Comparison of ENCODE assay signal across 16 cellular contexts in the genomic region with DNA sequence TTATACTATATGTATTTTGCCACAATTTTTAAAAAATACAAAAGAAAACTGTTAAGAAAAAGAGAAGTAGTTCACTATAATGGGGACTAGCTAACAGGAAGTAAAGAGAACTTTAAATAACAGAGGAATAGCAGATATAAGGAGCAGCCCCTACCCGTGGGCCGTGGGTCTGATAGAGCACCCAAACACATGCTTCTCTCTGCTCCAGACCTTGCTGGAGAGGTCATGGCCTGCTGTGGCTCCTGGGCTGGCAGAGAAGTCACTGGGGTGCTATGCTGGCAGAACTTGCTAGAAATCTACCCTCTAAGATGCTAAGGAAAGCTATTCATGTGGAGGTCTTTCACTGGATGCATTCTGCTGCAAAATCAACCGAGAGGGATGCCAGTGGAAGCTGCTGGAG. TPM values are rescaled to one million over a fixed set of nuclear protein-coding genes. Genes with fewer than 3 reads are reported as not detected.
DNase-seq lines count a peak whose midpoint lies in the region; ATAC-seq and TF ChIP-seq lines count a peak whose summit lies in the region.
"Had no signal": no experiment of that assay in that cellular context is flagged by ENCODE, and none has a peak within 500 bp of the region (broad histone marks: within the 10 kb centered on the region; RNA-seq: fewer than 3 reads in every experiment).

No MANE protein-coding gene starts in this region.

- no peak for TF ChIP-seq EP300 in transverse colon (IDR thresholded peaks at IDR 0.05; ENCODE audit: low read depth)

- no peak overlapping the region for H2AFZ ChIP-seq in MM.1S (ENCODE audit: low read length)

- no peak for TF ChIP-seq POLR2A in spleen (IDR thresholded peaks at IDR 0.05)
- TF ChIP-seq POLR2A in transverse colon (IDR thresholded peaks at IDR 0.05), result no peak

- no peak for DNase-seq in activated CD8-positive, alpha-beta memory T cell treated with anti-CD3 and anti-CD28 coated beads, Interleukin-2, amount 10 ng/mL, durations not matched to agents 7 days and 5 days
- no peak for DNase-seq in activated CD8-positive, alpha-beta memory T cell treated with anti-CD3 and anti-CD28 coated beads, Interleukin-2, amount 50 U/mL, for 4 hours
- DNase-seq in MM.1S (no peak), spleen (no peak), immature natural killer cell (no peak), KBM-7 (no peak), transverse colon (no peak)
- DNase-seq: colonic mucosa, glutamatergic neuron, NCI-H2029, NCI-H526, nucleus accumbens, right lobe of liver, T1000, upper lobe of left lung had no signal

- H3K36me3 ChIP-seq in MM.1S (replicated peaks; ENCODE audit: insufficient read depth, low read length) (peaks cover 4% of the 10 kb centered on the region; the same call in 1 of the 2 replicates), spleen (no peaks in the 10 kb centered on the region), transverse colon (no peaks in the 10 kb centered on the region)
- H3K36me3 ChIP-seq: colonic mucosa, right lobe of liver, upper lobe of left lung had no signal

- H3K27ac ChIP-seq in MM.1S (ENCODE audit: low read length) (no peak overlapping the region), spleen (peak overlapping the region in 5 of 8 donors; percentile 40 to 91 (median 71)), transverse colon (no peak overlapping the region)
- H3K27ac ChIP-seq: colonic mucosa, right lobe of liver, upper lobe of left lung had no signal

- H3K79me2 ChIP-seq in MM.1S (ENCODE audit: low read length), result peaks cover 100% of the 10 kb centered on the region

- in situ Hi-C loops in KBM-7 (cut with MboI; ENCODE audit: low pct_unique_long_range_greater_than_20kb, low sequenced_read_pairs) (no loop called here), transverse colon (cut with MboI; ENCODE audit: low pct_ligation_motif_present in 1 of 4, low pct_unique_long_range_greater_than_20kb in 1 of 4, low sequenced_read_pairs in 3 of 4) (no loop called here)

- no peak overlapping the region for H3K4me3 Mint-ChIP-seq in activated CD8-positive, alpha-beta memory T cell treated with anti-CD3 and anti-CD28 coated beads, Interleukin-2, amount 10 ng/mL, durations not matched to agents 7 days and 5 days
- H3K4me3 Mint-ChIP-seq in activated T-helper 17 cell treated with anti-CD3 and anti-CD28 coated beads, Interleukin-2, amount 50 U/mL, for 72 hours, result peak overlapping the region; percentile 51
- H3K4me3 Mint-ChIP-seq in immature natural killer cell, result peak overlapping the region in 2 of 5 donors; percentile 5 to 41

- H4K20me1 ChIP-seq in MM.1S (ENCODE audit: insufficient read depth, low read length), result peaks cover 18% of the 10 kb centered on the region; the same call in 1 of the 2 replicates

- CTCF ChIA-PET in activated CD8-positive, alpha-beta memory T cell treated with anti-CD3 and anti-CD28 coated beads, Interleukin-2, amount 10 ng/mL, durations not matched to agents 7 days and 5 days (lab: Charles Lee), result interaction anchor here (0.9 to 14.1 kb wide), 6 partner anchors 14 to 357 kb away, joined by 3 to 160 read pairs (median 4); partner anchors contain the start of genes DTWD2 and TNFAIP8

- peaks cover 88% of the 10 kb centered on the region for H3K4me1 Mint-ChIP-seq in activated CD8-positive, alpha-beta memory T cell treated with anti-CD3 and anti-CD28 coated beads, Interleukin-2, amount 10 ng/mL, durations not matched to agents 7 days and 5 days
- H3K4me1 Mint-ChIP-seq in activated T-helper 17 cell treated with anti-CD3 and anti-CD28 coated beads, Interleukin-2, amount 50 U/mL, for 72 hours, result peaks cover 86% of the 10 kb centered on the region
- H3K4me1 Mint-ChIP-seq in immature natural killer cell, result peaks cover 89 to 100% of the 10 kb centered on the region in 2 donors

- peaks cover 25% of the 10 kb centered on the region for H3F3A ChIP-seq in MM.1S (ENCODE audit: insufficient read depth, low read length)

- WGBS in spleen, 5 donors, result 43 to 49% (median 46%) methylated on average over 3 of the region's 3 CpGs
- WGBS in transverse colon (ENCODE audit: low coverage in 1 of 2), 2 donors, result 30 to 76% methylated on average over 2 to 3 of the region's 3 CpGs

- H3K9me2 ChIP-seq in MM.1S (replicated peaks; ENCODE audit: insufficient read depth, low read length), result no peaks in the 10 kb centered on the region

- H3K27ac Mint-ChIP-seq in activated CD8-positive, alpha-beta memory T cell treated with anti-CD3 and anti-CD28 coated beads, Interleukin-2, amount 10 ng/mL, durations not matched to agents 7 days and 5 days, result peak overlapping the region; percentile 62
- H3K27ac Mint-ChIP-seq in activated T-helper 17 cell treated with anti-CD3 and anti-CD28 coated beads, Interleukin-2, amount 50 U/mL, for 72 hours, result peak overlapping the region; percentile 76
- H3K27ac Mint-ChIP-seq in immature natural killer cell, result peak overlapping the region in 3 of 6 donors; percentile 19 to 43 (median 34)

- H3K36me3 Mint-ChIP-seq in activated CD8-positive, alpha-beta memory T cell treated with anti-CD3 and anti-CD28 coated beads, Interleukin-2, amount 10 ng/mL, durations not matched to agents 7 days and 5 days, result peaks cover 45% of the 10 kb centered on the region
- H3K36me3 Mint-ChIP-seq in activated T-helper 17 cell treated with anti-CD3 and anti-CD28 coated beads, Interleukin-2, amount 50 U/mL, for 72 hours (ENCODE audit: low read depth), result peaks cover 88% of the 10 kb centered on the region
- peaks cover 0 to 4% (median 0%) of the 10 kb centered on the region in 3 donors for H3K36me3 Mint-ChIP-seq in immature natural killer cell

- ATAC-seq in activated CD8-positive, alpha-beta memory T cell treated with anti-CD3 and anti-CD28 coated beads, Interleukin-2, amount 10 ng/mL, durations not matched to agents 7 days and 5 days, result no peak
- no peak for ATAC-seq in activated T-helper 17 cell treated with anti-CD3 and anti-CD28 coated beads, Interleukin-2, amount 50 U/mL, for 72 hours (replicated peaks)
- ATAC-seq: right lobe of liver had no signal

- no peak for TF ChIP-seq CTCF in MM.1S (IDR thresholded peaks at IDR 0.05; ENCODE audit: low read length)
- TF ChIP-seq CTCF in spleen (IDR thresholded peaks at IDR 0.05 in 8 of 11, conservative IDR thresholded peaks at IDR 0.05 in 3 of 11), result no peak
- TF ChIP-seq CTCF in transverse colon (IDR thresholded peaks at IDR 0.05), result no peak

- H3K4me1 ChIP-seq in MM.1S (ENCODE audit: low read length) (peaks cover 72% of the 10 kb centered on the region), spleen (peaks cover 44 to 98% (median 85%) of the 10 kb centered on the region in 6 donors), transverse colon (peaks cover 6 to 39% (median 11%) of the 10 kb centered on the region in 4 donors)
- H3K4me1 ChIP-seq: right lobe of liver had no signal

- H3K9me3 ChIP-seq in MM.1S (replicated peaks; ENCODE audit: insufficient read depth, low read length), result no peaks in the 10 kb centered on the region
- no peaks in the 10 kb centered on the region for H3K9me3 ChIP-seq in spleen
- H3K9me3 ChIP-seq in transverse colon, result no peaks in the 10 kb centered on the region
- H3K9me3 ChIP-seq: colonic mucosa, right lobe of liver, upper lobe of left lung had no signal

- H3K9ac ChIP-seq in MM.1S (ENCODE audit: low read length), result no peak overlapping the region

- peak overlapping the region; percentile 52; the same call in 1 of the 2 replicates for H3K4me2 ChIP-seq in MM.1S (ENCODE audit: low read depth, low read length)

- H3K27me3 Mint-ChIP-seq in activated CD8-positive, alpha-beta memory T cell treated with anti-CD3 and anti-CD28 coated beads, Interleukin-2, amount 10 ng/mL, durations not matched to agents 7 days and 5 days, result no peaks in the 10 kb centered on the region
- H3K27me3 Mint-ChIP-seq in activated T-helper 17 cell treated with anti-CD3 and anti-CD28 coated beads, Interleukin-2, amount 50 U/mL, for 72 hours, result no peaks in the 10 kb centered on the region
- H3K27me3 Mint-ChIP-seq in immature natural killer cell (ENCODE audit: low read depth in 3 of 3), result peaks cover 0 to 3% (median 2%) of the 10 kb centered on the region in 3 donors

- H3K9me3 Mint-ChIP-seq in activated CD8-positive, alpha-beta memory T cell treated with anti-CD3 and anti-CD28 coated beads, Interleukin-2, amount 10 ng/mL, durations not matched to agents 7 days and 5 days (ENCODE audit: low read depth), result no peaks in the 10 kb centered on the region
- H3K9me3 Mint-ChIP-seq in activated T-helper 17 cell treated with anti-CD3 and anti-CD28 coated beads, Interleukin-2, amount 50 U/mL, for 72 hours, result no peaks in the 10 kb centered on the region
- H3K9me3 Mint-ChIP-seq in immature natural killer cell, result no peaks in the 10 kb centered on the region

- no peak overlapping the region for H3K4me3 ChIP-seq in MM.1S (ENCODE audit: low read length)
- peak overlapping the region in 1 of 8 donors; percentile 36 for H3K4me3 ChIP-seq in spleen
- no peak overlapping the region for H3K4me3 ChIP-seq in transverse colon
- H3K4me3 ChIP-seq: colonic mucosa, right lobe of liver, upper lobe of left lung had no signal

- intact Hi-C loops in spleen (cut with DNase I; ENCODE audit: low total_unique reads), result no loop called here
- intact Hi-C loops in transverse colon (cut with DNase I; ENCODE audit: low total_unique reads), result no loop called here

- H3K27me3 ChIP-seq in MM.1S (replicated peaks; ENCODE audit: insufficient read depth, low read length) (no peaks in the 10 kb centered on the region), spleen (replicated peaks in 1 of 7) (no peaks in the 10 kb centered on the region), transverse colon (no peaks in the 10 kb centered on the region)
- H3K27me3 ChIP-seq: colonic mucosa, right lobe of liver, upper lobe of left lung had no signal

RNA-seq across cellular contexts. Expression of gene TNFAIP8, which starts 10.0 kb away (rescaled TPM):
- total RNA-seq in activated CD8-positive, alpha-beta memory T cell treated with anti-CD3 and anti-CD28 coated beads, Interleukin-2, amount 10 ng/mL, durations not matched to agents 7 days and 5 days, result 100 to 1,000 TPM; 106 to 109 TPM
- 100 to 1,000 TPM; 129 to 170 TPM for total RNA-seq in activated T-helper 17 cell treated with anti-CD3 and anti-CD28 coated beads, Interleukin-2, amount 50 U/mL, for 72 hours
- total RNA-seq in spleen (100 to 1,000 TPM in 4 of 7 donors, 10 to 100 TPM in 3; 71.1 to 113 (median 102) TPM), transverse colon (10 to 100 TPM in 3 of 4 donors, 1 to 10 TPM in 1; 9.8 to 28.1 (median 22.5) TPM)
- polyA plus RNA-seq in spleen (100 to 1,000 TPM in 2 of 3 donors, 10 to 100 TPM in 1; 91.9 to 123 (median 100) TPM), immature natural killer cell (100 to 1,000 TPM in 2 of 3 donors, 10 to 100 TPM in 1; 99.7 to 162 (median 132) TPM)

Comparison
In these comparisons a context has a peak if more than half of its experiments do, and no peak if none do; other contexts are left out.
1. H3K27ac ChIP-seq: peak in spleen (5 of 8); none in MM.1S (single experiment) and transverse colon (0 of 4).